In genomic region chr14:35158951-35159653, GRCh38 we compare ENCODE assay signal across 1 cellular context.
TF ChIP-seq lines count a peak whose summit lies in the region.

No MANE protein-coding gene starts in this region.

TF ChIP-seq in HepG2, 621 proteins besides CTCF, POLR2A, EP300 and RAD21 (continued from another document and continues in another):
- no peak for TF ChIP-seq ZNF776 (CRISPR knock-in tag; IDR thresholded peaks at IDR 0.05)
- TF ChIP-seq NR3C1 (CRISPR knock-in tag; IDR thresholded peaks at IDR 0.05): no peak
- TF ChIP-seq ZNF263 (CRISPR knock-in tag; IDR thresholded peaks at IDR 0.05): no peak
- no peak for TF ChIP-seq CREB1 (IDR thresholded peaks at IDR 0.05)
- TF ChIP-seq CREB1 (CRISPR knock-in tag; IDR thresholded peaks at IDR 0.05): 0 out of 2 replicates have a peak, but pooled peaks have one; percentile 45
- TF ChIP-seq EED (CRISPR knock-in tag; IDR thresholded peaks at IDR 0.05): no peak
- no peak for TF ChIP-seq ZNF234 (CRISPR knock-in tag; conservative IDR thresholded peaks at IDR 0.05)
- TF ChIP-seq, protein P1, sequence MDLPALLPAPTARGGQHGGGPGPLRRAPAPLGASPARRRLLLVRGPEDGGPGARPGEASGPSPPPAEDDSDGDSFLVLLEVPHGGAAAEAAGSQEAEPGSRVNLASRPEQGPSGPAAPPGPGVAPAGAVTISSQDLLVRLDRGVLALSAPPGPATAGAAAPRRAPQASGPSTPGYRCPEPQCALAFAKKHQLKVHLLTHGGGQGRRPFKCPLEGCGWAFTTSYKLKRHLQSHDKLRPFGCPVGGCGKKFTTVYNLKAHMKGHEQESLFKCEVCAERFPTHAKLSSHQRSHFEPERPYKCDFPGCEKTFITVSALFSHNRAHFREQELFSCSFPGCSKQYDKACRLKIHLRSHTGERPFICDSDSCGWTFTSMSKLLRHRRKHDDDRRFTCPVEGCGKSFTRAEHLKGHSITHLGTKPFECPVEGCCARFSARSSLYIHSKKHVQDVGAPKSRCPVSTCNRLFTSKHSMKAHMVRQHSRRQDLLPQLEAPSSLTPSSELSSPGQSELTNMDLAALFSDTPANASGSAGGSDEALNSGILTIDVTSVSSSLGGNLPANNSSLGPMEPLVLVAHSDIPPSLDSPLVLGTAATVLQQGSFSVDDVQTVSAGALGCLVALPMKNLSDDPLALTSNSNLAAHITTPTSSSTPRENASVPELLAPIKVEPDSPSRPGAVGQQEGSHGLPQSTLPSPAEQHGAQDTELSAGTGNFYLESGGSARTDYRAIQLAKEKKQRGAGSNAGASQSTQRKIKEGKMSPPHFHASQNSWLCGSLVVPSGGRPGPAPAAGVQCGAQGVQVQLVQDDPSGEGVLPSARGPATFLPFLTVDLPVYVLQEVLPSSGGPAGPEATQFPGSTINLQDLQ (CRISPR knock-in tag; IDR thresholded peaks at IDR 0.05): no peak
- TF ChIP-seq MXD3 (CRISPR knock-in tag; IDR thresholded peaks at IDR 0.05): no peak
- TF ChIP-seq KLF12 (CRISPR knock-in tag; IDR thresholded peaks at IDR 0.05; ENCODE audit: borderline replicate concordance): no peak
- no peak for TF ChIP-seq ZNF570 (CRISPR knock-in tag; IDR thresholded peaks at IDR 0.05; ENCODE audit: borderline replicate concordance)
- no peak for TF ChIP-seq ZIK1 (CRISPR knock-in tag; IDR thresholded peaks at IDR 0.05; ENCODE audit: borderline replicate concordance, low read depth)
- TF ChIP-seq, protein P2, sequence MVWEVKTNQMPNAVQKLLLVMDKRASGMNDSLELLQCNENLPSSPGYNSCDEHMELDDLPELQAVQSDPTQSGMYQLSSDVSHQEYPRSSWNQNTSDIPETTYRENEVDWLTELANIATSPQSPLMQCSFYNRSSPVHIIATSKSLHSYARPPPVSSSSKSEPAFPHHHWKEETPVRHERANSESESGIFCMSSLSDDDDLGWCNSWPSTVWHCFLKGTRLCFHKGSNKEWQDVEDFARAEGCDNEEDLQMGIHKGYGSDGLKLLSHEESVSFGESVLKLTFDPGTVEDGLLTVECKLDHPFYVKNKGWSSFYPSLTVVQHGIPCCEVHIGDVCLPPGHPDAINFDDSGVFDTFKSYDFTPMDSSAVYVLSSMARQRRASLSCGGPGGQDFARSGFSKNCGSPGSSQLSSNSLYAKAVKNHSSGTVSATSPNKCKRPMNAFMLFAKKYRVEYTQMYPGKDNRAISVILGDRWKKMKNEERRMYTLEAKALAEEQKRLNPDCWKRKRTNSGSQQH (CRISPR knock-in tag; IDR thresholded peaks at IDR 0.05; ENCODE audit: low read depth): no peak
- TF ChIP-seq ZNF784 (CRISPR knock-in tag; IDR thresholded peaks at IDR 0.05; ENCODE audit: borderline replicate concordance): no peak
- TF ChIP-seq, protein P3, sequence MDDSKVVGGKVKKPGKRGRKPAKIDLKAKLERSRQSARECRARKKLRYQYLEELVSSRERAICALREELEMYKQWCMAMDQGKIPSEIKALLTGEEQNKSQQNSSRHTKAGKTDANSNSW (CRISPR knock-in tag; IDR thresholded peaks at IDR 0.05; ENCODE audit: borderline replicate concordance): no peak
- TF ChIP-seq, protein P4, sequence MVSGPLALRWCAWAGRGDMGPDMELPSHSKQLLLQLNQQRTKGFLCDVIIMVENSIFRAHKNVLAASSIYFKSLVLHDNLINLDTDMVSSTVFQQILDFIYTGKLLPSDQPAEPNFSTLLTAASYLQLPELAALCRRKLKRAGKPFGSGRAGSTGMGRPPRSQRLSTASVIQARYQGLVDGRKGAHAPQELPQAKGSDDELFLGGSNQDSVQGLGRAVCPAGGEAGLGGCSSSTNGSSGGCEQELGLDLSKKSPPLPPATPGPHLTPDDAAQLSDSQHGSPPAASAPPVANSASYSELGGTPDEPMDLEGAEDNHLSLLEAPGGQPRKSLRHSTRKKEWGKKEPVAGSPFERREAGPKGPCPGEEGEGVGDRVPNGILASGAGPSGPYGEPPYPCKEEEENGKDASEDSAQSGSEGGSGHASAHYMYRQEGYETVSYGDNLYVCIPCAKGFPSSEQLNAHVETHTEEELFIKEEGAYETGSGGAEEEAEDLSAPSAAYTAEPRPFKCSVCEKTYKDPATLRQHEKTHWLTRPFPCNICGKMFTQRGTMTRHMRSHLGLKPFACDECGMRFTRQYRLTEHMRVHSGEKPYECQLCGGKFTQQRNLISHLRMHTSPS (CRISPR knock-in tag; IDR thresholded peaks at IDR 0.05; ENCODE audit: low read depth): no peak
- TF ChIP-seq, protein P5, sequence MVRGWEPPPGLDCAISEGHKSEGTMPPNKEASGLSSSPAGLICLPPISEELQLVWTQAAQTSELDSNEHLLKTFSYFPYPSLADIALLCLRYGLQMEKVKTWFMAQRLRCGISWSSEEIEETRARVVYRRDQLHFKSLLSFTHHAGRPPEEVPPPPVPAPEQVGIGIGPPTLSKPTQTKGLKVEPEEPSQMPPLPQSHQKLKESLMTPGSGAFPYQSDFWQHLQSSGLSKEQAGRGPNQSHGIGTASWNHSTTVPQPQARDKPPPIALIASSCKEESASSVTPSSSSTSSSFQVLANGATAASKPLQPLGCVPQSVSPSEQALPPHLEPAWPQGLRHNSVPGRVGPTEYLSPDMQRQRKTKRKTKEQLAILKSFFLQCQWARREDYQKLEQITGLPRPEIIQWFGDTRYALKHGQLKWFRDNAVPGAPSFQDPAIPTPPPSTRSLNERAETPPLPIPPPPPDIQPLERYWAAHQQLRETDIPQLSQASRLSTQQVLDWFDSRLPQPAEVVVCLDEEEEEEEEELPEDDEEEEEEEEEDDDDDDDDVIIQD (CRISPR knock-in tag; IDR thresholded peaks at IDR 0.05; ENCODE audit: low read depth): no peak; the same call in 1 of the 2 replicates
- TF ChIP-seq NCOA5 (CRISPR knock-in tag; IDR thresholded peaks at IDR 0.05): no peak
- TF ChIP-seq SRSF9 (IDR thresholded peaks at IDR 0.05; ENCODE audit: borderline replicate concordance, insufficient read depth, low read depth, low read length, poor library complexity, severe bottlenecking): no peak
- no peak for TF ChIP-seq ZNF121 (CRISPR knock-in tag; IDR thresholded peaks at IDR 0.05)
- TF ChIP-seq CEBPB (IDR thresholded peaks at IDR 0.05; ENCODE audit: borderline replicate concordance, low read depth, low read length): no peak
- TF ChIP-seq HOXA5 (CRISPR knock-in tag; IDR thresholded peaks at IDR 0.05): no peak
- no peak for TF ChIP-seq PCBP1 (IDR thresholded peaks at IDR 0.05; ENCODE audit: borderline replicate concordance, low read depth, low read length)
- TF ChIP-seq RBAK (CRISPR knock-in tag; IDR thresholded peaks at IDR 0.05): no peak
- no peak for TF ChIP-seq GPN1 (CRISPR knock-in tag; IDR thresholded peaks at IDR 0.05; ENCODE audit: borderline replicate concordance)
- TF ChIP-seq PAWR (CRISPR knock-in tag; IDR thresholded peaks at IDR 0.05; ENCODE audit: borderline replicate concordance): no peak
- TF ChIP-seq ZFP82 (CRISPR knock-in tag; IDR thresholded peaks at IDR 0.05; ENCODE audit: borderline replicate concordance): no peak
- no peak for TF ChIP-seq GZF1 (CRISPR knock-in tag; IDR thresholded peaks at IDR 0.05)
- no peak; the same call in 1 of the 2 replicates for TF ChIP-seq KLF6 (CRISPR knock-in tag; IDR thresholded peaks at IDR 0.05)
- no peak for TF ChIP-seq AGO2 (optimal IDR thresholded peaks at IDR 0.05; ENCODE audit: low read depth, low read length)
- TF ChIP-seq ZNF12 (CRISPR knock-in tag; IDR thresholded peaks at IDR 0.05): no peak
- no peak for TF ChIP-seq ZNF878 (CRISPR knock-in tag; IDR thresholded peaks at IDR 0.05)
- no peak for TF ChIP-seq ZNF792 (CRISPR knock-in tag; IDR thresholded peaks at IDR 0.05)
- TF ChIP-seq SMARCE1 (IDR thresholded peaks at IDR 0.05; ENCODE audit: borderline replicate concordance): no peak
- TF ChIP-seq MAZ (IDR thresholded peaks at IDR 0.05; ENCODE audit: borderline replicate concordance, low read depth, low read length): no peak
- TF ChIP-seq MAZ (CRISPR knock-in tag; IDR thresholded peaks at IDR 0.05; ENCODE audit: low read depth): no peak
- peak; percentile 46 for TF ChIP-seq ZNF282 (IDR thresholded peaks at IDR 0.05; ENCODE audit: partially characterized antibody)
- 0 out of 2 replicates have a peak, but pooled peaks have one; percentile 16 for TF ChIP-seq FOXA3 (CRISPR knock-in tag; IDR thresholded peaks at IDR 0.05)
- peak; percentile 52; the same call in 1 of the 2 replicates for TF ChIP-seq ZNF589 (CRISPR knock-in tag; conservative IDR thresholded peaks at IDR 0.05)
- TF ChIP-seq ZNF674 (CRISPR knock-in tag; IDR thresholded peaks at IDR 0.05; ENCODE audit: low read depth): no peak
- no peak for TF ChIP-seq SIN3A (IDR thresholded peaks at IDR 0.05; ENCODE audit: borderline replicate concordance, low read depth, low read length)
- TF ChIP-seq MAF1 (CRISPR knock-in tag; IDR thresholded peaks at IDR 0.05; ENCODE audit: borderline replicate concordance): no peak
- TF ChIP-seq ZNF275 (CRISPR knock-in tag; IDR thresholded peaks at IDR 0.05; ENCODE audit: borderline replicate concordance): no peak
- TF ChIP-seq GFI1 (CRISPR knock-in tag; IDR thresholded peaks at IDR 0.05; ENCODE audit: borderline replicate concordance): no peak; the same call in 1 of the 2 replicates
- no peak for TF ChIP-seq RXRA (CRISPR knock-in tag; IDR thresholded peaks at IDR 0.05)
- TF ChIP-seq DMTF1 (CRISPR knock-in tag; IDR thresholded peaks at IDR 0.05): no peak
- TF ChIP-seq SATB2 (CRISPR knock-in tag; IDR thresholded peaks at IDR 0.05): no peak
- no peak for TF ChIP-seq ZNF274 (CRISPR knock-in tag; IDR thresholded peaks at IDR 0.05)
- TF ChIP-seq, protein P6, sequence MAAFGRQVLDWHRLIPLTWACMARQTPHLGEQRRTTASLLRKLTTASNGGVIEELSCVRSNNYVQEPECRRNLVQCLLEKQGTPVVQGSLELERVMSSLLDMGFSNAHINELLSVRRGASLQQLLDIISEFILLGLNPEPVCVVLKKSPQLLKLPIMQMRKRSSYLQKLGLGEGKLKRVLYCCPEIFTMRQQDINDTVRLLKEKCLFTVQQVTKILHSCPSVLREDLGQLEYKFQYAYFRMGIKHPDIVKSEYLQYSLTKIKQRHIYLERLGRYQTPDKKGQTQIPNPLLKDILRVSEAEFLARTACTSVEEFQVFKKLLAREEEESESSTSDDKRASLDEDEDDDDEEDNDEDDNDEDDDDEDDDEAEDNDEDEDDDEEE (CRISPR knock-in tag; IDR thresholded peaks at IDR 0.05): no peak
- TF ChIP-seq ZNF138 (CRISPR knock-in tag; IDR thresholded peaks at IDR 0.05; ENCODE audit: low read depth): no peak
- TF ChIP-seq DZIP1 (CRISPR knock-in tag; IDR thresholded peaks at IDR 0.05): no peak
- no peak for TF ChIP-seq ZFP36 (IDR thresholded peaks at IDR 0.05; ENCODE audit: borderline replicate concordance, low read depth, low read length, partially characterized antibody)
- TF ChIP-seq NR2F1 (CRISPR knock-in tag; IDR thresholded peaks at IDR 0.05): peak in 1 of 2 experiments; percentile 79; a peak in 2 of 4 replicates
- TF ChIP-seq EZH2 (conservative IDR thresholded peaks at IDR 0.05; ENCODE audit: low read depth, low read length): no peak
- TF ChIP-seq ZNF619 (CRISPR knock-in tag; IDR thresholded peaks at IDR 0.05): no peak
